ENCODE assay signal across 8 cellular contexts in genomic region chr4:1856920-1857699, GRCh38. TPM values are rescaled to one million over a fixed set of nuclear protein-coding genes. Genes with fewer than 3 reads are reported as not detected.
A peak's percentile ranks its signal among the peaks of the same experiment; 100 is the strongest.
DNase-seq lines count a peak whose midpoint lies in the region; ATAC-seq and TF ChIP-seq lines count a peak whose summit lies in the region.

No MANE protein-coding gene starts in this region.

- H3K36me3 ChIP-seq in SJCRH30 (no peaks in the 10 kb centered on the region), esophagus squamous epithelium (no peaks in the 10 kb centered on the region)

- intact Hi-C loops in esophagus squamous epithelium (cut with DNase I) = no loop called here

- no peaks in the 10 kb centered on the region for H3K36me3 Mint-ChIP-seq in natural killer cell treated with Interleukin-12 subunit alpha and Interleukin-12 subunit beta and Interleukin-15 and Interleukin-18, amount 100 ng/mL, for 72 hours

- H3K4me1 ChIP-seq in SJCRH30 (no peaks in the 10 kb centered on the region; the same call in 1 of the 2 replicates), esophagus squamous epithelium (peaks cover 11 to 58% (median 36%) of the 10 kb centered on the region in 3 donors)

- H3K27ac Mint-ChIP-seq in natural killer cell treated with Interleukin-12 subunit alpha and Interleukin-12 subunit beta and Interleukin-15 and Interleukin-18, amount 100 ng/mL, for 72 hours = peak overlapping the region; percentile 25 to 39

- peak overlapping the region; percentile 75 for H3K4me3 Mint-ChIP-seq in natural killer cell treated with Interleukin-12 subunit alpha and Interleukin-12 subunit beta and Interleukin-15 and Interleukin-18, amount 100 ng/mL, for 72 hours

- TF ChIP-seq CTCF in GM12865 (IDR thresholded peaks at IDR 0.05; ENCODE audit: insufficient read depth, low read depth, low read length, missing control alignments) (no peak), esophagus squamous epithelium (IDR thresholded peaks at IDR 0.05) (peak in 1 of 6 experiments; percentile 4)

- WGBS in esophagus squamous epithelium, 2 donors = 20 to 80% methylated on average over 1 to 3 of the region's 33 CpGs

- H3K4me3 ChIP-seq in GM12865 (ENCODE audit: low read depth, low read length) (peak overlapping the region; percentile 80), SJCRH30 (peak overlapping the region; percentile 68), esophagus squamous epithelium (peak overlapping the region; percentile 74 to 100 (median 95))

- H3K27ac ChIP-seq in SJCRH30 (peak overlapping the region; percentile 42), esophagus squamous epithelium (peak overlapping the region; percentile 84 to 94 (median 93))

- TF ChIP-seq POLR2A in esophagus squamous epithelium (IDR thresholded peaks at IDR 0.05) = no peak

- no peaks in the 10 kb centered on the region for H3K27me3 Mint-ChIP-seq in natural killer cell treated with Interleukin-12 subunit alpha and Interleukin-12 subunit beta and Interleukin-15 and Interleukin-18, amount 100 ng/mL, for 72 hours

- peaks cover 22 to 27% of the 10 kb centered on the region in 2 donors for H3K4me1 Mint-ChIP-seq in natural killer cell treated with Interleukin-12 subunit alpha and Interleukin-12 subunit beta and Interleukin-15 and Interleukin-18, amount 100 ng/mL, for 72 hours (ENCODE audit: low read depth in 2 of 2)

- ATAC-seq in natural killer cell treated with Interleukin-12 subunit alpha and Interleukin-12 subunit beta and Interleukin-15 and Interleukin-18, amount 100 ng/mL, for 72 hours = no peak
- ATAC-seq in GM18511 (IDR thresholded peaks at IDR 0.05; ENCODE audit: unreplicated experiment) (no peak), HG03139 (IDR thresholded peaks at IDR 0.05; ENCODE audit: unreplicated experiment) (no peak), HG02571 (IDR thresholded peaks at IDR 0.05; ENCODE audit: unreplicated experiment) (no peak)

- H3K27me3 ChIP-seq in SJCRH30 (no peaks in the 10 kb centered on the region), esophagus squamous epithelium (peaks cover 0 to 5% (median 0%) of the 10 kb centered on the region in 4 donors)

- H3K9me3 ChIP-seq in SJCRH30 (replicated peaks) = no peaks in the 10 kb centered on the region
- H3K9me3 ChIP-seq in esophagus squamous epithelium = no peaks in the 10 kb centered on the region

- H3K9me3 Mint-ChIP-seq in natural killer cell treated with Interleukin-12 subunit alpha and Interleukin-12 subunit beta and Interleukin-15 and Interleukin-18, amount 100 ng/mL, for 72 hours = no peaks in the 10 kb centered on the region

- no peak for DNase-seq in GM12865 (ENCODE audit: low read depth)
- DNase-seq in SJCRH30 = no peak
- no peak for DNase-seq in esophagus squamous epithelium (lab: John Stamatoyannopoulos, UW)
- DNase-seq in natural killer cell treated with Interleukin-12 subunit alpha and Interleukin-12 subunit beta and Interleukin-15 and Interleukin-18, amount 100 ng/mL, for 72 hours (ENCODE audit: low spot score) = no peak
- DNase-seq in effector CD8-positive, alpha-beta T cell (lab: John Stamatoyannopoulos, UW) = no peak

RNA-seq across cellular contexts. Expression of gene LETM1, which starts 1.2 kb away (rescaled TPM):
- total RNA-seq in SJCRH30 (2014; rRNA removed; shearing (Covaris generic)) = 44.3 and 54.4 TPM in 2 replicates
- 10 to 100 TPM; 40.6 to 85.6 (median 72.8) TPM for total RNA-seq in esophagus squamous epithelium
- 100 to 1,000 TPM in 1 of 2 donors, 10 to 100 TPM in 1; 64.5 to 129 TPM for total RNA-seq in natural killer cell treated with Interleukin-12 subunit alpha and Interleukin-12 subunit beta and Interleukin-15 and Interleukin-18, amount 100 ng/mL, for 72 hours

RNA-seq across cellular contexts. Expression of gene NSD2, which starts 14.1 kb away (rescaled TPM):
- 120 and 138 TPM in 2 replicates for total RNA-seq in SJCRH30 (2014; rRNA removed; shearing (Covaris generic))
- 10 to 100 TPM; 31.9 to 36.4 (median 34.5) TPM for total RNA-seq in esophagus squamous epithelium
- 100 to 1,000 TPM; 127 to 375 TPM for total RNA-seq in natural killer cell treated with Interleukin-12 subunit alpha and Interleukin-12 subunit beta and Interleukin-15 and Interleukin-18, amount 100 ng/mL, for 72 hours
